Comparison of ENCODE assay signal across 13 cellular contexts in genomic region chr11:31957674-31958073, GRCh38.
A peak's percentile ranks its signal among the peaks of the same experiment; 100 is the strongest.
DNase-seq lines count a peak whose midpoint lies in the region; ATAC-seq, FAIRE-seq and TF ChIP-seq lines count a peak whose summit lies in the region.
"Had no signal": no experiment of that assay in that cellular context is flagged by ENCODE, and none has a peak within 500 bp of the region (broad histone marks: within the 10 kb centered on the region; RNA-seq: fewer than 3 reads in every experiment).

No MANE protein-coding gene starts in this region.

- intact Hi-C loops in HCT116 (cut with micrococcal nuclease) (loop anchor here (1.0 to 5.0 kb wide), 5 partner anchors 317 to 850 kb away; no protein-coding TSS in a partner anchor), PC-3 (cut with micrococcal nuclease) (loop anchor here (5.0 kb wide), 3 partner anchors 145 to 560 kb away; partner anchors contain the start of gene PAX6), lower leg skin (cut with DNase I; ENCODE audit: low total_unique reads) (no loop called here)

- BruUV-seq in HCT116 (replicated peaks; lab: Mats Ljungman, UMichigan) (no TSS peak), PC-3 (replicated peaks; lab: Mats Ljungman, UMichigan) (no TSS peak)

- no peak overlapping the region for H3K4ac ChIP-seq in mesenchymal stem cell (ENCODE audit: low read depth in 1 of 2, low read length in 2 of 2)

- H3K9ac ChIP-seq in HCT116 (ENCODE audit: low read length), result no peak overlapping the region
- H3K9ac ChIP-seq in PC-3 (ENCODE audit: low read length), result no peak overlapping the region
- H3K9ac ChIP-seq in mesenchymal stem cell (ENCODE audit: low read length), result peak overlapping the region; percentile 46

- H3K4me2 ChIP-seq in HCT116 (ENCODE audit: low read length) (peak overlapping the region; percentile 24; the same call in 1 of the 2 replicates), PC-3 (ENCODE audit: low read length) (no peak overlapping the region; the same call in 1 of the 2 replicates), mesenchymal stem cell (ENCODE audit: low read length, poor library complexity, severe bottlenecking) (no peak overlapping the region)

- H3K4me1 ChIP-seq in HCT116 (ENCODE audit: control insufficient read depth in 1 of 2, insufficient read depth in 2 of 2, low read length in 2 of 2) (peaks cover 0 to 4% of the 10 kb centered on the region in 2 experiments; a peak in 1 of 4 replicates), PC-3 (ENCODE audit: insufficient read depth, low read length) (peaks cover 16% of the 10 kb centered on the region), mesenchymal stem cell (ENCODE audit: control insufficient read depth, insufficient read depth, low read depth, low read length) (no peaks in the 10 kb centered on the region)
- H3K4me1 ChIP-seq: lower lobe of right lung, vagina had no signal

- H3K9me2 ChIP-seq in HCT116 (ENCODE audit: insufficient read depth) (no peaks in the 10 kb centered on the region), PC-3 (replicated peaks; ENCODE audit: low read length) (no peaks in the 10 kb centered on the region)

- H3K18ac ChIP-seq in mesenchymal stem cell (ENCODE audit: low read depth in 1 of 2, low read length in 2 of 2), result no peak overlapping the region

- no peaks in the 10 kb centered on the region for H3K36me3 ChIP-seq in HCT116 (ENCODE audit: control insufficient read depth in 1 of 2, insufficient read depth in 2 of 2, low read length in 2 of 2)
- no peaks in the 10 kb centered on the region for H3K36me3 ChIP-seq in PC-3 (ENCODE audit: low read depth, low read length)
- no peaks in the 10 kb centered on the region for H3K36me3 ChIP-seq in mesenchymal stem cell (ENCODE audit: control insufficient read depth in 1 of 2, insufficient read depth in 2 of 2, low read depth in 1 of 2, low read length in 2 of 2)
- H3K36me3 ChIP-seq: lower lobe of right lung, suprapubic skin, vagina had no signal

- POLR2A ChIA-PET in HCT116 (lab: Charles Lee), result no interaction called here
- POLR2A ChIA-PET in PC-3 (lab: Charles Lee; ENCODE audit: unreplicated experiment), result no interaction called here

- H4K20me1 ChIP-seq in HCT116 (ENCODE audit: insufficient read depth) (no peaks in the 10 kb centered on the region), PC-3 (ENCODE audit: low read length) (no peaks in the 10 kb centered on the region)

- no peak overlapping the region for H4K91ac ChIP-seq in mesenchymal stem cell (ENCODE audit: low read length)

- 73% methylated on average over 6 of the region's 7 CpGs for WGBS in mesenchymal stem cell
- WGBS in lower leg skin, 2 donors, result 54 to 71% methylated on average over 7 of the region's 7 CpGs

- H3K79me1 ChIP-seq in mesenchymal stem cell (replicated peaks; ENCODE audit: low read length, poor library complexity, severe bottlenecking), result no peaks in the 10 kb centered on the region

- H3K27ac ChIP-seq in HCT116 (ENCODE audit: low read depth, low read length), result no peak overlapping the region
- H3K27ac ChIP-seq in PC-3 (ENCODE audit: low read length), result no peak overlapping the region
- H3K27ac ChIP-seq in mesenchymal stem cell (ENCODE audit: low read length, poor library complexity, severe bottlenecking), result no peak overlapping the region
- H3K27ac ChIP-seq: lower lobe of right lung, suprapubic skin, vagina had no signal

- TF ChIP-seq POLR2A in HCT116 (IDR thresholded peaks at IDR 0.05; ENCODE audit: borderline replicate concordance, extremely low read depth, insufficient read depth, insufficient read length) (no peak), lower leg skin (IDR thresholded peaks at IDR 0.05) (no peak)

- DNase-seq in ELF-1 (ENCODE audit: low read depth, low spot score) (peak; percentile 33), HCT116 (ENCODE audit: low read depth, low spot score) (no peak), PC-3 (no peak), mesenchymal stem cell (no peak), lower leg skin (ENCODE audit: low spot score in 2 of 2) (no peak), urothelium cell line (ENCODE audit: low spot score) (no peak)
- DNase-seq: NCI-H526 treated with DMSO at 0.1 percent for 48 hours had no signal

- RAD21 ChIA-PET in HCT116 (lab: Charles Lee; ENCODE audit: low non-redundant PET in 1 of 2, low total read pairs in 2 of 2, uncharacterized antibody in 2 of 2, unreplicated experiment in 2 of 2), result no interaction called here

- no peak overlapping the region for H3K14ac ChIP-seq in mesenchymal stem cell (ENCODE audit: low read length in 2 of 2)

- H3K9me3 ChIP-seq in HCT116 (ENCODE audit: control insufficient read depth in 1 of 2, insufficient read depth in 1 of 2, low read depth in 1 of 2, low read length in 2 of 2) (no peaks in the 10 kb centered on the region), PC-3 (ENCODE audit: low read length) (no peaks in the 10 kb centered on the region), mesenchymal stem cell (ENCODE audit: control insufficient read depth, low read length) (no peaks in the 10 kb centered on the region)
- H3K9me3 ChIP-seq: lower lobe of right lung, suprapubic skin, vagina had no signal

- H3K27me3 ChIP-seq in HCT116 (ENCODE audit: insufficient read depth, low read length), result no peaks in the 10 kb centered on the region
- no peaks in the 10 kb centered on the region for H3K27me3 ChIP-seq in PC-3 (ENCODE audit: low read length)
- peaks cover 0 to 27% of the 10 kb centered on the region in 2 experiments for H3K27me3 ChIP-seq in mesenchymal stem cell (ENCODE audit: control insufficient read depth in 1 of 2, insufficient read depth in 1 of 2, low read length in 2 of 2)
- H3K27me3 ChIP-seq: suprapubic skin, vagina had no signal

- H3K79me2 ChIP-seq in HCT116 (ENCODE audit: insufficient read depth, low read length), result no peaks in the 10 kb centered on the region
- no peaks in the 10 kb centered on the region for H3K79me2 ChIP-seq in PC-3 (ENCODE audit: low read length)

- CTCF ChIA-PET in HCT116 (lab: Charles Lee), result interaction anchor here (0.9 to 2.6 kb wide), 28 partner anchors 9 to 998 kb away, joined by 3 to 29 read pairs (median 4); no protein-coding TSS in a partner anchor
- CTCF ChIA-PET in PC-3 (lab: Charles Lee), result interaction anchor here (0.8 to 1.1 kb wide), 3 partner anchors 17 to 588 kb away, joined by 3 to 4 read pairs (median 3); partner anchors contain the start of genes DCDC1 and DNAJC24

- no peaks in the 10 kb centered on the region for H3F3A ChIP-seq in PC-3 (ENCODE audit: low read length, unreplicated experiment)

- no peak overlapping the region for H2BK120ac ChIP-seq in mesenchymal stem cell (ENCODE audit: low read depth, low read length)

- TF ChIP-seq CTCF in HCT116 (IDR thresholded peaks at IDR 0.05 in 2 of 3, conservative IDR thresholded peaks at IDR 0.05 in 1 of 3; ENCODE audit: borderline replicate concordance in 1 of 3, insufficient read depth in 1 of 3, low read depth in 2 of 3, low read length in 2 of 3) (no peak), PC-3 (conservative IDR thresholded peaks at IDR 0.05; ENCODE audit: low read depth, low read length) (no peak), lower leg skin (IDR thresholded peaks at IDR 0.05) (no peak)

- no peak overlapping the region for H3K4me3 ChIP-seq in HCT116 (replicated peaks in 1 of 2; ENCODE audit: low read depth in 1 of 2, low read length in 2 of 2)
- no peak overlapping the region for H3K4me3 ChIP-seq in PC-3 (ENCODE audit: low read length)
- no peak overlapping the region for H3K4me3 ChIP-seq in mesenchymal stem cell (ENCODE audit: insufficient read depth in 1 of 2, low read depth in 1 of 2, low read length in 2 of 2)
- H3K4me3 ChIP-seq in lower leg skin (ENCODE audit: low read depth, poor library complexity, severe bottlenecking), result no peak overlapping the region
- H3K4me3 ChIP-seq: lower lobe of right lung, suprapubic skin, vagina had no signal

- H2BK12ac ChIP-seq in mesenchymal stem cell (ENCODE audit: low read length in 2 of 2), result no peak overlapping the region

- no peak overlapping the region for H2BK15ac ChIP-seq in mesenchymal stem cell (ENCODE audit: low read depth, poor library complexity, severe bottlenecking)

- FAIRE-seq in urothelium cell line (lab: Jason Lieb, UNC), result no peak

- no peak for TF ChIP-seq RAD21 in HCT116 (IDR thresholded peaks at IDR 0.05; ENCODE audit: low read depth)

- no peak overlapping the region for H2AK5ac ChIP-seq in mesenchymal stem cell (ENCODE audit: low read length, severe bottlenecking)

- ATAC-seq in HCT116 (peak; percentile 39), PC-3 (no peak), HG02840 (IDR thresholded peaks at IDR 0.05; ENCODE audit: low FRiP score, unreplicated experiment) (no peak), GM19023 (IDR thresholded peaks at IDR 0.05; ENCODE audit: unreplicated experiment) (no peak)
- ATAC-seq: T-cell had no signal

- H3K23ac ChIP-seq in mesenchymal stem cell (ENCODE audit: low read length in 2 of 2), result no peak overlapping the region

- peak overlapping the region; percentile 98 for H2AFZ ChIP-seq in HCT116 (ENCODE audit: low read depth, low read length, poor library complexity, severe bottlenecking)
- H2AFZ ChIP-seq in PC-3 (ENCODE audit: low read length), result peak overlapping the region; percentile 35; the same call in 1 of the 2 replicates
- no peak overlapping the region for H2AFZ ChIP-seq in mesenchymal stem cell (ENCODE audit: low read depth, low read length)

- H2BK5ac ChIP-seq in mesenchymal stem cell (ENCODE audit: low read depth, low read length, poor library complexity, severe bottlenecking), result no peak overlapping the region

- no peak overlapping the region for H4K8ac ChIP-seq in mesenchymal stem cell (ENCODE audit: low read length)

TF ChIP-seq in HCT116, 20 proteins besides CTCF, POLR2A, EP300 and RAD21 (continues in another document):
- TF ChIP-seq ATF3 (IDR thresholded peaks at IDR 0.05), result no peak
- TF ChIP-seq CEBPB (IDR thresholded peaks at IDR 0.05; ENCODE audit: low read depth), result no peak
- TF ChIP-seq, protein P1, sequence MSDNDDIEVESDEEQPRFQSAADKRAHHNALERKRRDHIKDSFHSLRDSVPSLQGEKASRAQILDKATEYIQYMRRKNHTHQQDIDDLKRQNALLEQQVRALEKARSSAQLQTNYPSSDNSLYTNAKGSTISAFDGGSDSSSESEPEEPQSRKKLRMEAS (IDR thresholded peaks at IDR 0.05), result no peak
- TF ChIP-seq JUND (IDR thresholded peaks at IDR 0.05), result no peak
- TF ChIP-seq YY1 (IDR thresholded peaks at IDR 0.05; ENCODE audit: extremely low read depth, insufficient replicate concordance, low read depth, low read length), result no peak
- no peak for TF ChIP-seq FOSL1 (IDR thresholded peaks at IDR 0.05; ENCODE audit: low read depth)
- TF ChIP-seq EGR1 (IDR thresholded peaks at IDR 0.05; ENCODE audit: low read depth), result no peak
